Comparison of ENCODE assay signal across 21 cellular contexts in genomic region chr21:17402885-17403477, GRCh38.
A peak's percentile ranks its signal among the peaks of the same experiment; 100 is the strongest.
DNase-seq lines count a peak whose midpoint lies in the region; ATAC-seq, FAIRE-seq and TF ChIP-seq lines count a peak whose summit lies in the region.
"Had no signal": no experiment of that assay in that cellular context is flagged by ENCODE, and none has a peak within 500 bp of the region (broad histone marks: within the 10 kb centered on the region; RNA-seq: fewer than 3 reads in every experiment).

No MANE protein-coding gene starts in this region.

- no peak for TF ChIP-seq CTCF in NB4 (IDR thresholded peaks at IDR 0.05; ENCODE audit: low read depth, low read length)
- TF ChIP-seq CTCF in astrocyte (IDR thresholded peaks at IDR 0.05; ENCODE audit: insufficient read depth, low read depth, low read length), result no peak
- no peak for TF ChIP-seq CTCF in fibroblast of villous mesenchyme (IDR thresholded peaks at IDR 0.05; ENCODE audit: insufficient read depth, low read depth, low read length)
- no peak for TF ChIP-seq CTCF in psoas muscle (IDR thresholded peaks at IDR 0.05)

- H3K27ac Mint-ChIP-seq in astrocyte (ENCODE audit: unreplicated experiment), result no peak overlapping the region
- H3K27ac Mint-ChIP-seq: activated naive CD4-positive, alpha-beta T cell treated with anti-CD3 and anti-CD28 coated beads for 36 hours had no signal

- no peaks in the 10 kb centered on the region for H3K36me3 ChIP-seq in astrocyte (ENCODE audit: insufficient read depth, low read length)
- H3K36me3 ChIP-seq in psoas muscle (ENCODE audit: insufficient read depth in 1 of 2, low read depth in 1 of 2), result no peaks in the 10 kb centered on the region
- H3K36me3 ChIP-seq: HAP-1, left ventricle myocardium inferior, neutrophil, stomach had no signal

- no peaks in the 10 kb centered on the region for H4K20me1 ChIP-seq in astrocyte (ENCODE audit: insufficient read depth, low read length)

- no peak overlapping the region for H2AFZ ChIP-seq in astrocyte (ENCODE audit: low read depth, low read length)

- H3K4me2 ChIP-seq in astrocyte (ENCODE audit: low read length), result no peak overlapping the region

- H3K9me3 Mint-ChIP-seq in astrocyte (ENCODE audit: unreplicated experiment), result peaks cover 8% of the 10 kb centered on the region

- H3K27ac ChIP-seq in astrocyte (ENCODE audit: low read depth, low read length), result no peak overlapping the region
- no peak overlapping the region for H3K27ac ChIP-seq in psoas muscle
- H3K27ac ChIP-seq: left ventricle myocardium inferior, neutrophil, stomach, VCaP had no signal

- H3K4me1 Mint-ChIP-seq in astrocyte (ENCODE audit: low read depth, unreplicated experiment), result no peaks in the 10 kb centered on the region

- H3K4me1 ChIP-seq in astrocyte (ENCODE audit: insufficient read depth, low read length), result no peaks in the 10 kb centered on the region
- H3K4me1 ChIP-seq in psoas muscle, result no peaks in the 10 kb centered on the region
- H3K4me1 ChIP-seq: left ventricle myocardium inferior, stomach had no signal

- H3K9me3 ChIP-seq in astrocyte (ENCODE audit: insufficient read depth, low read depth, low read length) (no peaks in the 10 kb centered on the region), psoas muscle (peaks cover 4% of the 10 kb centered on the region)
- H3K9me3 ChIP-seq: neutrophil, stomach had no signal

- H3K9ac ChIP-seq in astrocyte (ENCODE audit: low read length), result no peak overlapping the region

- H3K27me3 Mint-ChIP-seq in astrocyte (ENCODE audit: low read depth, unreplicated experiment), result no peaks in the 10 kb centered on the region

- H3K4me3 ChIP-seq in NB4 (ENCODE audit: low read depth, low read length) (no peak overlapping the region), astrocyte (ENCODE audit: insufficient read depth, low read depth, low read length) (no peak overlapping the region), fibroblast of villous mesenchyme (ENCODE audit: low read depth, low read length) (no peak overlapping the region), psoas muscle (no peak overlapping the region)
- H3K4me3 ChIP-seq: HAP-1, left ventricle myocardium inferior, stomach had no signal

- TF ChIP-seq POLR2A in NB4 (IDR thresholded peaks at IDR 0.05; ENCODE audit: extremely low read depth, insufficient read length), result no peak

- DNase-seq in Ammon's horn (ENCODE audit: low spot score) (peak; percentile 72), NB4 (ENCODE audit: low read depth) (peak; percentile 11), astrocyte (ENCODE audit: low read depth) (peak; percentile 62), fibroblast of villous mesenchyme (ENCODE audit: low read depth) (peak; percentile 16), psoas muscle (no peak)
- DNase-seq in activated CD4-positive, alpha-beta T cell treated with anti-CD3 and anti-CD28 coated beads for 48 hours, result no peak
- DNase-seq: activated CD4-positive, alpha-beta T cell treated with anti-CD3 and anti-CD28 coated beads, Interleukin-2, amount 50 U/mL, for 4 hours; activated naive CD4-positive, alpha-beta T cell treated with anti-CD3 and anti-CD28 coated beads for 36 hours; cortex of kidney; KBM-7; left ventricle myocardium inferior; NCI-H2081 treated with DMSO at 0.1 percent for 48 hours; right cardiac atrium; stomach; SW 1271 had no signal

- H3K27me3 ChIP-seq in astrocyte (ENCODE audit: insufficient read depth, low read length), result no peaks in the 10 kb centered on the region
- no peaks in the 10 kb centered on the region for H3K27me3 ChIP-seq in psoas muscle (ENCODE audit: insufficient read depth in 3 of 3, low read length in 2 of 3)
- H3K27me3 ChIP-seq: neutrophil, stomach had no signal

- H3K4me3 Mint-ChIP-seq in astrocyte (ENCODE audit: unreplicated experiment), result no peak overlapping the region
- H3K4me3 Mint-ChIP-seq: activated naive CD4-positive, alpha-beta T cell treated with anti-CD3 and anti-CD28 coated beads for 36 hours had no signal

- 55 to 62% (median 56%) methylated on average over 5 of the region's 5 CpGs for WGBS in psoas muscle, 3 donors

- no peaks in the 10 kb centered on the region for H3K36me3 Mint-ChIP-seq in astrocyte (ENCODE audit: low read depth, unreplicated experiment)

- ATAC-seq in psoas muscle, result no peak
- ATAC-seq in HG02884 (IDR thresholded peaks at IDR 0.05; ENCODE audit: unreplicated experiment), result no peak
- ATAC-seq in HG03108 (IDR thresholded peaks at IDR 0.05; ENCODE audit: unreplicated experiment), result no peak
- ATAC-seq: right cardiac atrium had no signal

- intact Hi-C loops in psoas muscle (cut with DNase I), result no loop called here

- no peaks in the 10 kb centered on the region for H3K79me2 ChIP-seq in astrocyte (ENCODE audit: insufficient read depth, low read length)

- no peak for FAIRE-seq in astrocyte (lab: Jason Lieb, UNC)
- FAIRE-seq: RCC 7860 had no signal

Comparison
In these comparisons a context has a peak if more than half of its experiments do, and no peak if none do; other contexts are left out.
1. DNase-seq: peak in Ammon's horn (single experiment), NB4 (single experiment), astrocyte (single experiment) and fibroblast of villous mesenchyme (single experiment); none in psoas muscle (0 of 2) and activated CD4-positive, alpha-beta T cell treated with anti-CD3 and anti-CD28 coated beads for 48 hours (single experiment).